In genomic region chr3:78659386-78659987, GRCh38 we compare ENCODE assay signal across 8 cellular contexts.
A peak's percentile ranks its signal among the peaks of the same experiment; 100 is the strongest.
DNase-seq lines count a peak whose midpoint lies in the region; ATAC-seq, FAIRE-seq and TF ChIP-seq lines count a peak whose summit lies in the region.

No MANE protein-coding gene starts in this region.

- CTCF ChIA-PET in CD8-positive, alpha-beta T cell (lab: Charles Lee), result no interaction called here

- POLR2A ChIA-PET in CD8-positive, alpha-beta T cell (lab: Charles Lee), result no interaction called here

- H3K9me3 ChIP-seq in CD8-positive, alpha-beta T cell (ENCODE audit: low read length), result no peaks in the 10 kb centered on the region

- ATAC-seq in CD8-positive, alpha-beta T cell, result no peak

- TF ChIP-seq POLR2A in erythroblast (IDR thresholded peaks at IDR 0.05; ENCODE audit: low read length), result no peak

- H3K36me3 Mint-ChIP-seq in CD8-positive, alpha-beta T cell, result no peaks in the 10 kb centered on the region
- H3K36me3 Mint-ChIP-seq in activated T-helper 2 cell treated with anti-CD3 and anti-CD28 coated beads, Interferon-gamma antibody, Interleukin-2, Interleukin-4, amounts not matched to agents 10 μg/mL and 5 μg/mL and 100 μg/mL, durations not matched to agents 14 hours and 24 hours and 36 hours (ENCODE audit: low read depth), result no peaks in the 10 kb centered on the region

- in situ Hi-C loops in GM13977 (cut with MboI; ENCODE audit: low pct_unique_long_range_greater_than_20kb, low sequenced_read_pairs, unreplicated experiment), result no loop called here

- peak; percentile 48 for TF ChIP-seq CTCF in CD8-positive, alpha-beta T cell (IDR thresholded peaks at IDR 0.05)
- peak; percentile 48 for TF ChIP-seq CTCF in GM13977 (IDR thresholded peaks at IDR 0.05; ENCODE audit: extremely low read depth, insufficient read depth, missing control alignments)

- H3K27me3 ChIP-seq in CD8-positive, alpha-beta T cell (ENCODE audit: insufficient read depth, low read length), result no peaks in the 10 kb centered on the region

- no peaks in the 10 kb centered on the region for H3K9me3 Mint-ChIP-seq in CD8-positive, alpha-beta T cell
- no peaks in the 10 kb centered on the region for H3K9me3 Mint-ChIP-seq in activated T-helper 2 cell treated with anti-CD3 and anti-CD28 coated beads, Interferon-gamma antibody, Interleukin-2, Interleukin-4, amounts not matched to agents 10 μg/mL and 5 μg/mL and 100 μg/mL, durations not matched to agents 14 hours and 24 hours and 36 hours

- H3K4me3 ChIP-seq in CD8-positive, alpha-beta T cell (ENCODE audit: low read depth, low read length), result no peak overlapping the region

- H3K4me1 Mint-ChIP-seq in CD8-positive, alpha-beta T cell (ENCODE audit: low read depth), result no peaks in the 10 kb centered on the region
- H3K4me1 Mint-ChIP-seq in activated T-helper 2 cell treated with anti-CD3 and anti-CD28 coated beads, Interferon-gamma antibody, Interleukin-2, Interleukin-4, amounts not matched to agents 10 μg/mL and 5 μg/mL and 100 μg/mL, durations not matched to agents 14 hours and 24 hours and 36 hours (ENCODE audit: low read depth), result no peaks in the 10 kb centered on the region

- H3K4me3 Mint-ChIP-seq in CD8-positive, alpha-beta T cell, result no peak overlapping the region
- H3K4me3 Mint-ChIP-seq in activated T-helper 2 cell treated with anti-CD3 and anti-CD28 coated beads, Interferon-gamma antibody, Interleukin-2, Interleukin-4, amounts not matched to agents 10 μg/mL and 5 μg/mL and 100 μg/mL, durations not matched to agents 14 hours and 24 hours and 36 hours (ENCODE audit: low read depth), result no peak overlapping the region

- peak in 1 of 7 experiments; percentile 28 for DNase-seq in CD8-positive, alpha-beta T cell
- DNase-seq in GM13977 (ENCODE audit: low spot score), result no peak
- DNase-seq in RCC 7860 (ENCODE audit: low spot score), result peak; percentile 5
- DNase-seq in erythroblast (lab: John Stamatoyannopoulos, UW), result peak; percentile 62 to 81
- DNase-seq in pons (ENCODE audit: low spot score), result peak; percentile 66
- DNase-seq in epidermal melanocyte (ENCODE audit: insufficient read length, low spot score), result no peak
- DNase-seq in activated T-helper 2 cell treated with anti-CD3 and anti-CD28 coated beads, Interferon-gamma antibody, Interleukin-2, Interleukin-4, amounts not matched to agents 10 μg/mL and 5 μg/mL and 100 μg/mL, durations not matched to agents 14 hours and 24 hours and 36 hours (ENCODE audit: low spot score), result no peak
- DNase-seq in SKM-1 (lab: John Stamatoyannopoulos, UW; ENCODE audit: unreplicated experiment), result no peak

- intact Hi-C loops in CD8-positive, alpha-beta T cell (cut with DNase I, micrococcal nuclease), result no loop called here
- intact Hi-C loops in activated T-helper 2 cell treated with anti-CD3 and anti-CD28 coated beads, Interferon-gamma antibody, Interleukin-2, Interleukin-4, amounts not matched to agents 10 μg/mL and 5 μg/mL and 100 μg/mL, durations not matched to agents 14 hours and 24 hours and 36 hours (cut with micrococcal nuclease), result loop anchor here (5.0 kb wide), 1 partner anchor 703 kb away; no protein-coding TSS in a partner anchor

- no peaks in the 10 kb centered on the region for H3K36me3 ChIP-seq in CD8-positive, alpha-beta T cell (ENCODE audit: insufficient read depth, low read length)

- H3K27ac Mint-ChIP-seq in CD8-positive, alpha-beta T cell, result no peak overlapping the region
- no peak overlapping the region for H3K27ac Mint-ChIP-seq in activated T-helper 2 cell treated with anti-CD3 and anti-CD28 coated beads, Interferon-gamma antibody, Interleukin-2, Interleukin-4, amounts not matched to agents 10 μg/mL and 5 μg/mL and 100 μg/mL, durations not matched to agents 14 hours and 24 hours and 36 hours

- no peak overlapping the region for H3K27ac ChIP-seq in CD8-positive, alpha-beta T cell (ENCODE audit: low read depth, low read length)

- no peak for FAIRE-seq in RCC 7860 (lab: Jason Lieb, UNC)

- no peaks in the 10 kb centered on the region for H3K4me1 ChIP-seq in CD8-positive, alpha-beta T cell (ENCODE audit: insufficient read depth, low read length)

- no peaks in the 10 kb centered on the region for H3K27me3 Mint-ChIP-seq in CD8-positive, alpha-beta T cell (ENCODE audit: low read depth)
- H3K27me3 Mint-ChIP-seq in activated T-helper 2 cell treated with anti-CD3 and anti-CD28 coated beads, Interferon-gamma antibody, Interleukin-2, Interleukin-4, amounts not matched to agents 10 μg/mL and 5 μg/mL and 100 μg/mL, durations not matched to agents 14 hours and 24 hours and 36 hours (ENCODE audit: low read depth), result no peaks in the 10 kb centered on the region

Comparison
In these comparisons a context has a peak if more than half of its experiments do, and no peak if none do; other contexts are left out.
1. DNase-seq: peak in RCC 7860 (single experiment), erythroblast (2 of 2) and pons (single experiment); none in GM13977 (single experiment), epidermal melanocyte (single experiment), activated T-helper 2 cell treated with anti-CD3 and anti-CD28 coated beads, Interferon-gamma antibody, Interleukin-2, Interleukin-4, amounts not matched to agents 10 μg/mL and 5 μg/mL and 100 μg/mL, durations not matched to agents 14 hours and 24 hours and 36 hours (single experiment) and SKM-1 (single experiment).